In the genomic region with DNA sequence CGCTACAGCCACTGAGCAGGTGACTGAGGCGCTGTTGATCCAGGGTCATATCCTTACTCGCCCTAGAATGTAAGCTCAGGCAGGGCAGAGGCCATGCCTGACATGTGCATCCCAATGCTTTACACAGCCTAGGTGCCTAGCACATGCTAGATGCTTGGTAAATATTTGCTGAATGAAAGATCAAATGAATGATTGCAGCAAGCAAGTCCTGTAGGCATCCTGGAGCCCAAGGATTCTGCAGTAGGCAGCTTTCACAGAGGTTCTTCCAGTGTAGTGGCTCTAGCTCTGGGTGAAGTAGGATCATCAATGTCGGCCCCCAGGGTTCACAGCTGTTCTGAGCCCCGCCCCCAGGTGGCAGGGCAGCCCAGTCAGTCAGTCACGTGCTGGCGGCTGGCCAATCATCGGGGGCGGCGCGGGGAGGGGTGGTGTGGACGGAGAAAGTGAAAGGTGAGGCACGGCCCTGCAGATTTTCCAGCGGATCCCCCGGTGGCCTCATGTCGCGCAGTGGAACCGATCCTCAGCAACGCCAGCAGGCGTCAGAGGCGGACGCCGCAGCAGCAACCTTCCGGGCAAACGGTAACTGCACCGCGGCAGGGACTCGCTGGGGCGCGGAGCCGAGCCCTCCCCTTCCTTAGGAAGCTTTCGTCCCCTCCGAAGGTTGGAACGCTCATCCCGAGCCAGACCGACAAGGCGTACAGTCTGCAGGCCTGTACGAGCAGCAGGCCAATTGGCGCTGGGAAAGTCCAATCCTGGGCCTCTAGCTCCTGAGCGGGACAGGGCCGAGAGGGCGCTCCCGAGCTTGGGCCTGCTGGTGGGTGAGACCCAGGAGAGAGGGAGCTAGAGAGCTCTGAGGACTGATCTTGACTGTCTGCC, we compare ENCODE assay signal across 8 cellular contexts. TPM values are rescaled to one million over a fixed set of nuclear protein-coding genes. Genes with fewer than 3 reads are reported as not detected.
DNase-seq lines count a peak whose midpoint lies in the region; ATAC-seq and TF ChIP-seq lines count a peak whose summit lies in the region.

A gene (plus strand): TSS at position 465 of the 873 bp plus-strand sequence. CDS start 30 bp downstream, at position 495.

- no peaks in the 10 kb centered on the region for H3K27me3 Mint-ChIP-seq in activated naive CD8-positive, alpha-beta T cell treated with anti-CD3 and anti-CD28 coated beads, Interleukin-2, amount 50 U/mL, for 24 hours

- peak within 1 kb of the TSS; percentile 67 for H2BK120ac ChIP-seq in trophoblast cell (ENCODE audit: insufficient read depth, low read length, poor library complexity)

- DNase-seq in NCI-H1105 treated with DMSO at 0.1 percent for 48 hours (lab: John Stamatoyannopoulos, UW) (peak; percentile 87), SW480 (ENCODE audit: low spot score) (peak; percentile 88), Right ventricle myocardium superior (peak; percentile 98), trophoblast cell (peak; percentile 93 to 95), tibial nerve (ENCODE audit: low spot score in 2 of 2) (peak; percentile 97 to 99)
- DNase-seq in activated naive CD8-positive, alpha-beta T cell treated with anti-CD3 and anti-CD28 coated beads, Interleukin-2, amount 50 U/mL, for 24 hours: peak; percentile 99

- H3K27ac ChIP-seq in trophoblast cell (ENCODE audit: low read depth, low read length) (peak within 1 kb of the TSS; percentile 76), tibial nerve (peak within 1 kb of the TSS; percentile 22 to 92 (median 84))

- TF ChIP-seq POLR2A in tibial nerve (IDR thresholded peaks at IDR 0.05): peak in 1 of 2 donors; percentile 59

- peaks cover 17% of the 10 kb centered on the region for H3K36me3 Mint-ChIP-seq in activated naive CD8-positive, alpha-beta T cell treated with anti-CD3 and anti-CD28 coated beads, Interleukin-2, amount 50 U/mL, for 24 hours (ENCODE audit: low read depth)

- TF ChIP-seq CTCF in GM12874 (IDR thresholded peaks at IDR 0.05; ENCODE audit: insufficient read depth, low read depth, low read length) (peak; percentile 66), tibial nerve (IDR thresholded peaks at IDR 0.05) (peak; percentile 25 to 73 (median 39))

- no peaks in the 10 kb centered on the region for H3K9me3 ChIP-seq in trophoblast cell (ENCODE audit: insufficient read depth, low read depth, low read length)
- H3K9me3 ChIP-seq in tibial nerve: no peaks in the 10 kb centered on the region

- no peaks in the 10 kb centered on the region for H3K27me3 ChIP-seq in trophoblast cell (ENCODE audit: insufficient read depth, low read length)
- H3K27me3 ChIP-seq in tibial nerve: no peaks in the 10 kb centered on the region

- peak within 1 kb of the TSS; percentile 50 for H2AK5ac ChIP-seq in trophoblast cell (ENCODE audit: low read length)

- peak within 1 kb of the TSS; percentile 86 for H3K4me3 Mint-ChIP-seq in activated naive CD8-positive, alpha-beta T cell treated with anti-CD3 and anti-CD28 coated beads, Interleukin-2, amount 50 U/mL, for 24 hours

- peaks cover 11% of the 10 kb centered on the region for H3K79me1 ChIP-seq in trophoblast cell (ENCODE audit: low read length)

- H3K4me3 ChIP-seq in trophoblast cell (ENCODE audit: low read depth, low read length) (peak within 1 kb of the TSS; percentile 81), tibial nerve (peak within 1 kb of the TSS; percentile 47 to 88 (median 69))

- H3K4ac ChIP-seq in trophoblast cell (ENCODE audit: low read depth, low read length): peak within 1 kb of the TSS; percentile 67

- peak within 1 kb of the TSS; percentile 73 for H2BK5ac ChIP-seq in trophoblast cell (ENCODE audit: low read depth, low read length, poor library complexity)

- H4K91ac ChIP-seq in trophoblast cell (ENCODE audit: low read depth, low read length): peak within 1 kb of the TSS; percentile 86

- H3K18ac ChIP-seq in trophoblast cell (ENCODE audit: low read length): peak within 1 kb of the TSS; percentile 87

- H3K4me1 Mint-ChIP-seq in activated naive CD8-positive, alpha-beta T cell treated with anti-CD3 and anti-CD28 coated beads, Interleukin-2, amount 50 U/mL, for 24 hours: peaks cover 26% of the 10 kb centered on the region

- H4K12ac ChIP-seq in trophoblast cell (ENCODE audit: low read depth, low read length): peak within 1 kb of the TSS; percentile 70

- intact Hi-C loops in Right ventricle myocardium superior (cut with DNase I): no loop called here

- H3K4me2 ChIP-seq in trophoblast cell (ENCODE audit: low read length): peak within 1 kb of the TSS; percentile 78

- peaks cover 15 to 17% of the 10 kb centered on the region in 2 experiments for H3K36me3 ChIP-seq in trophoblast cell (ENCODE audit: control insufficient read depth in 1 of 2, insufficient read depth in 2 of 2, low read length in 2 of 2)
- H3K36me3 ChIP-seq in tibial nerve: peaks cover 0 to 23% (median 5%) of the 10 kb centered on the region in 3 donors

- peak within 1 kb of the TSS; percentile 89 for H4K8ac ChIP-seq in trophoblast cell (ENCODE audit: low read depth, low read length)

- peak within 1 kb of the TSS; percentile 81 for H3K9ac ChIP-seq in trophoblast cell (ENCODE audit: low read length)

- peak within 1 kb of the TSS; percentile 72 for H2AFZ ChIP-seq in trophoblast cell (ENCODE audit: insufficient read depth, low read length, poor library complexity)

- no CpG with 5 or more reads among the region's 43 CpGs for WGBS in trophoblast cell (ENCODE audit: extremely low coverage, insufficient coverage, insufficient read length)
- 5 to 7% methylated on average over 33 to 42 of the region's 43 CpGs for WGBS in tibial nerve, 2 donors

- peak within 1 kb of the TSS; percentile 95 for H3K14ac ChIP-seq in trophoblast cell (ENCODE audit: low read length)

- TF ChIP-seq EP300 in tibial nerve (IDR thresholded peaks at IDR 0.05): peak; percentile 29 to 76

- ATAC-seq in HG02678 (IDR thresholded peaks at IDR 0.05; ENCODE audit: unreplicated experiment) (peak; percentile 92), Right ventricle myocardium superior (ENCODE audit: poor library complexity) (peak; percentile 87)
- ATAC-seq in activated naive CD8-positive, alpha-beta T cell treated with anti-CD3 and anti-CD28 coated beads, Interleukin-2, amount 50 U/mL, for 24 hours: peak; percentile 82

- peaks cover 12% of the 10 kb centered on the region for H3K79me2 ChIP-seq in trophoblast cell (ENCODE audit: control insufficient read depth, insufficient read depth, low read length, poor library complexity)

- no peaks in the 10 kb centered on the region for H3K9me3 Mint-ChIP-seq in activated naive CD8-positive, alpha-beta T cell treated with anti-CD3 and anti-CD28 coated beads, Interleukin-2, amount 50 U/mL, for 24 hours

- H2BK12ac ChIP-seq in trophoblast cell (ENCODE audit: low read length): peak within 1 kb of the TSS; percentile 76

- peak within 1 kb of the TSS; percentile 89 for H3K27ac Mint-ChIP-seq in activated naive CD8-positive, alpha-beta T cell treated with anti-CD3 and anti-CD28 coated beads, Interleukin-2, amount 50 U/mL, for 24 hours

- peaks cover 32 to 33% of the 10 kb centered on the region in 2 experiments for H3K4me1 ChIP-seq in trophoblast cell (ENCODE audit: control insufficient read depth in 1 of 2, insufficient read depth in 2 of 2, low read length in 2 of 2)
- peaks cover 0 to 37% (median 28%) of the 10 kb centered on the region in 4 donors for H3K4me1 ChIP-seq in tibial nerve

- H3K23ac ChIP-seq in trophoblast cell (ENCODE audit: low read length): no peak within 1 kb of the TSS

RNA-seq across cellular contexts. Expression of the gene that starts here (rescaled TPM):
- 53.8 TPM for total RNA-seq in Right ventricle myocardium superior
- polyA plus RNA-seq in trophoblast cell (2013): 27.5 and 27.6 TPM in 2 replicates
- 10 to 100 TPM; 38.5 to 75.3 (median 63.7) TPM for total RNA-seq in tibial nerve

Comparison
In these comparisons a context has a peak if more than half of its experiments do, and no peak if none do; other contexts are left out.
1. Peak in every context shown above with its lines: DNase-seq, ATAC-seq, H3K4me3 ChIP-seq and H3K27ac ChIP-seq.